In the genomic region with DNA sequence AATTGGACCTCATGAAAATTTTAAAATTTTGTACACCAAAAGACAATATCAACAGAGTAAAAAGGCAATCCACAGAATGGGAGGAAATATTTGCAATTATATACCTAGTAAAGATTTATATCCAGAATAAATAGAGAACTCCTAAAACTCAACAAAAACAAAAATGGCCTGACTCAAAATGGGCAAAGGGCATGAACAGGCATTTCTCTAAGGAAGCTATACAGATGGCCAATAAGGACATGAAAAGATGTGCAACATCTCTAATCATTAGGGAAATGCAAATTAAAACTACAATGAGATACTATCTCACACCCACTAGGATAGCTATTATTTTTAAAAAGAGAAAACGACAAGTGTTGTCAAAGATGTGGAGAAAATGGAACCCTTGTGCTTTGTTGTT, we compare ENCODE assay signal across 34 cellular contexts. TPM values are rescaled to one million over a fixed set of nuclear protein-coding genes. Genes with fewer than 3 reads are reported as not detected.
"Had no signal": no experiment of that assay in that cellular context is flagged by ENCODE, and none has a peak within 500 bp of the region (broad histone marks: within the 10 kb centered on the region; RNA-seq: fewer than 3 reads in every experiment).

No MANE protein-coding gene starts in this region.

- H3K27ac Mint-ChIP-seq: activated CD4-positive, alpha-beta memory T cell treated with anti-CD3 and anti-CD28 coated beads, Interleukin-2, amount 10 ng/mL, durations not matched to agents 7 days and 5 days; activated CD4-positive, alpha-beta T cell treated with anti-CD3 and anti-CD28 coated beads, Interleukin-2, amount 10 ng/mL, durations not matched to agents 7 days and 5 days; activated naive CD4-positive, alpha-beta T cell treated with anti-CD3 and anti-CD28 coated beads, Interleukin-2, amount 10 ng/mL, durations not matched to agents 7 days and 5 days; activated naive CD4-positive, alpha-beta T cell treated with anti-CD3 and anti-CD28 coated beads, Interleukin-2, amount 50 U/mL, for 72 hours; activated naive CD8-positive, alpha-beta T cell treated with anti-CD3 and anti-CD28 coated beads, Interleukin-2, amount 10 ng/mL, durations not matched to agents 7 days and 5 days; activated T-cell treated with anti-CD3 and anti-CD28 coated beads, Interleukin-2, amount 50 U/mL, for 24 hours; activated T-cell treated with anti-CD3 and anti-CD28 coated beads, Interleukin-2, amount 50 U/mL, for 72 hours; brain; T-helper 17 cell; T-helper 2 cell treated with Interferon-gamma antibody and Interleukin-4, amounts not matched to agents 5 μg/mL and 100 μg/mL, for 36 hours had no signal

- H3K4me1 Mint-ChIP-seq: activated CD4-positive, alpha-beta memory T cell treated with anti-CD3 and anti-CD28 coated beads, Interleukin-2, amount 10 ng/mL, durations not matched to agents 7 days and 5 days; activated CD4-positive, alpha-beta T cell treated with anti-CD3 and anti-CD28 coated beads, Interleukin-2, amount 10 ng/mL, durations not matched to agents 7 days and 5 days; activated naive CD4-positive, alpha-beta T cell treated with anti-CD3 and anti-CD28 coated beads, Interleukin-2, amount 10 ng/mL, durations not matched to agents 7 days and 5 days; brain; T-helper 17 cell had no signal

- DNase-seq: activated CD4-positive, alpha-beta memory T cell treated with anti-CD3 and anti-CD28 coated beads, Interleukin-2, amount 10 ng/mL, durations not matched to agents 7 days and 5 days; activated CD4-positive, alpha-beta T cell treated with anti-CD3 and anti-CD28 coated beads for 1 hour; activated CD4-positive, alpha-beta T cell treated with anti-CD3 and anti-CD28 coated beads for 4 hours; activated CD4-positive, alpha-beta T cell treated with anti-CD3 and anti-CD28 coated beads, Interleukin-2, amount 10 ng/mL, durations not matched to agents 7 days and 5 days; activated CD4-positive, alpha-beta T cell treated with anti-CD3 and anti-CD28 coated beads, Interleukin-2, amount 50 U/mL, for 4 hours; activated CD8-positive, alpha-beta memory T cell treated with anti-CD3 and anti-CD28 coated beads, Interleukin-2, amount 50 U/mL, for 48 hours; activated gamma-delta T cell; activated naive CD4-positive, alpha-beta T cell; activated naive CD4-positive, alpha-beta T cell treated with anti-CD3 and anti-CD28 coated beads, Interleukin-2, amount 10 ng/mL, durations not matched to agents 7 days and 5 days; activated naive CD8-positive, alpha-beta T cell treated with anti-CD3 and anti-CD28 coated beads, Interleukin-2, amount 10 ng/mL, durations not matched to agents 7 days and 5 days; activated T-cell treated with anti-CD3 and anti-CD28 coated beads for 4 hours; activated T-cell treated with anti-CD3 and anti-CD28 coated beads, Interleukin-2, amount 50 U/mL, for 24 hours; activated T-cell treated with anti-CD3 and anti-CD28 coated beads, Interleukin-2, amount 50 U/mL, for 72 hours; central memory CD4-positive, alpha-beta T cell; cerebellar nuclear complex; colonic mucosa; effector CD8-positive, alpha-beta T cell; esophagus squamous epithelium; foreskin melanocyte; heart right ventricle; T-helper 17 cell had no signal

- H3K36me3 Mint-ChIP-seq: activated naive CD4-positive, alpha-beta T cell treated with anti-CD3 and anti-CD28 coated beads, Interleukin-2, amount 10 ng/mL, durations not matched to agents 7 days and 5 days; activated naive CD4-positive, alpha-beta T cell treated with anti-CD3 and anti-CD28 coated beads, Interleukin-2, amount 50 U/mL, for 72 hours; activated naive CD8-positive, alpha-beta T cell treated with anti-CD3 and anti-CD28 coated beads, Interleukin-2, amount 10 ng/mL, durations not matched to agents 7 days and 5 days; brain had no signal

- H3K4me3 Mint-ChIP-seq: activated CD4-positive, alpha-beta memory T cell treated with anti-CD3 and anti-CD28 coated beads, Interleukin-2, amount 10 ng/mL, durations not matched to agents 7 days and 5 days; activated CD4-positive, alpha-beta T cell treated with anti-CD3 and anti-CD28 coated beads, Interleukin-2, amount 10 ng/mL, durations not matched to agents 7 days and 5 days; activated naive CD4-positive, alpha-beta T cell treated with anti-CD3 and anti-CD28 coated beads, Interleukin-2, amount 10 ng/mL, durations not matched to agents 7 days and 5 days; activated naive CD8-positive, alpha-beta T cell treated with anti-CD3 and anti-CD28 coated beads, Interleukin-2, amount 10 ng/mL, durations not matched to agents 7 days and 5 days; activated T-cell treated with anti-CD3 and anti-CD28 coated beads, Interleukin-2, amount 50 U/mL, for 24 hours; activated T-cell treated with anti-CD3 and anti-CD28 coated beads, Interleukin-2, amount 50 U/mL, for 72 hours; brain; T-helper 17 cell; T-helper 2 cell treated with Interferon-gamma antibody and Interleukin-4, amounts not matched to agents 5 μg/mL and 100 μg/mL, for 36 hours had no signal

- H3K9me3 Mint-ChIP-seq: activated CD4-positive, alpha-beta memory T cell treated with anti-CD3 and anti-CD28 coated beads, Interleukin-2, amount 10 ng/mL, durations not matched to agents 7 days and 5 days; activated naive CD4-positive, alpha-beta T cell treated with anti-CD3 and anti-CD28 coated beads, Interleukin-2, amount 50 U/mL, for 72 hours; T-helper 2 cell treated with Interferon-gamma antibody and Interleukin-4, amounts not matched to agents 5 μg/mL and 100 μg/mL, for 36 hours had no signal

- H3K27me3 Mint-ChIP-seq: activated T-cell treated with anti-CD3 and anti-CD28 coated beads, Interleukin-2, amount 50 U/mL, for 24 hours; T-helper 17 cell had no signal

- ATAC-seq: activated naive CD4-positive, alpha-beta T cell treated with anti-CD3 and anti-CD28 coated beads, Interleukin-2, amount 50 U/mL, for 72 hours; activated T-cell treated with anti-CD3 and anti-CD28 coated beads, Interleukin-2, amount 50 U/mL, for 72 hours; gastroesophageal sphincter; heart right ventricle; T-helper 17 cell had no signal

RNA-seq across cellular contexts. Expression of a gene that starts 10.9 kb away (rescaled TPM):
- total RNA-seq: activated CD4-positive, alpha-beta memory T cell treated with anti-CD3 and anti-CD28 coated beads, Interleukin-2, amount 10 ng/mL, durations not matched to agents 7 days and 5 days; activated CD4-positive, alpha-beta T cell treated with anti-CD3 and anti-CD28 coated beads, Interleukin-2, amount 10 ng/mL, durations not matched to agents 7 days and 5 days; activated naive CD4-positive, alpha-beta T cell treated with anti-CD3 and anti-CD28 coated beads, Interleukin-2, amount 50 U/mL, for 72 hours; activated naive CD8-positive, alpha-beta T cell treated with anti-CD3 and anti-CD28 coated beads, Interleukin-2, amount 10 ng/mL, durations not matched to agents 7 days and 5 days; ascending aorta; breast epithelium; cardiac muscle cell; dermis microvascular lymphatic vessel endothelial cell; endothelial cell of umbilical vein; esophagus squamous epithelium; fibroblast of lung; fibroblast of villous mesenchyme; gastroesophageal sphincter; glomerular endothelial cell; heart right ventricle; T-helper 17 cell had no signal
- polyA plus RNA-seq: cardiac muscle cell, endothelial cell of umbilical vein, esophagus, fibroblast of lung, heart right ventricle had no signal

RNA-seq across cellular contexts. Expression of a gene that starts 34.8 kb away (rescaled TPM):
- total RNA-seq: ascending aorta, endothelial cell of umbilical vein, fibroblast of villous mesenchyme, gastroesophageal sphincter, glomerular endothelial cell had no signal
- polyA plus RNA-seq: cardiac muscle cell, fibroblast of lung had no signal
